Comparison of ENCODE assay signal across 8 cellular contexts in genomic region chr17:77320046-77320445, GRCh38.
DNase-seq lines count a peak whose midpoint lies in the region; ATAC-seq and TF ChIP-seq lines count a peak whose summit lies in the region.

No MANE protein-coding gene starts in this region.

- H2AFZ ChIP-seq in OCI-LY7 (ENCODE audit: low read length), result no peak overlapping the region

- H3K36me3 ChIP-seq in ES-I3 (ENCODE audit: insufficient read depth, low read length), result no peaks in the 10 kb centered on the region
- no peaks in the 10 kb centered on the region for H3K36me3 ChIP-seq in OCI-LY7 (ENCODE audit: insufficient read depth, low read length)
- no peaks in the 10 kb centered on the region for H3K36me3 ChIP-seq in esophagus squamous epithelium

- H3K27ac ChIP-seq in OCI-LY7 (ENCODE audit: low read depth, low read length, poor library complexity, severe bottlenecking) (no peak overlapping the region), esophagus squamous epithelium (peak overlapping the region; percentile 89 to 97 (median 93))

- TF ChIP-seq CTCF in OCI-LY7 (conservative IDR thresholded peaks at IDR 0.05; ENCODE audit: low read length), result no peak
- no peak for TF ChIP-seq CTCF in esophagus squamous epithelium (IDR thresholded peaks at IDR 0.05)
- TF ChIP-seq CTCF in retinal pigment epithelial cell (conservative IDR thresholded peaks at IDR 0.05; ENCODE audit: low read depth, low read length), result no peak
- no peak for TF ChIP-seq CTCF in GM13977 (IDR thresholded peaks at IDR 0.05; ENCODE audit: extremely low read depth, insufficient read depth, missing control alignments)

- H3K9ac ChIP-seq in ES-I3 (ENCODE audit: low read depth, low read length), result peak overlapping the region; percentile 27; the same call in 1 of the 2 replicates

- H3K4me3 ChIP-seq in OCI-LY7 (ENCODE audit: low read depth, low read length, poor library complexity, severe bottlenecking), result no peak overlapping the region
- H3K4me3 ChIP-seq in esophagus squamous epithelium, result peak overlapping the region; percentile 28 to 67 (median 52)
- H3K4me3 ChIP-seq in retinal pigment epithelial cell (ENCODE audit: low read length), result peak overlapping the region; percentile 6

- no peak for ATAC-seq in GM19023 (IDR thresholded peaks at IDR 0.05; ENCODE audit: unreplicated experiment)

- H3K9me2 ChIP-seq in OCI-LY7 (ENCODE audit: insufficient read depth, low read length), result no peaks in the 10 kb centered on the region

- no TSS peak for BruUV-seq in OCI-LY7 (replicated peaks; lab: Mats Ljungman, UMichigan)

- CTCF ChIA-PET in OCI-LY7 (lab: Charles Lee; ENCODE audit: unreplicated experiment), result no interaction called here

- no peaks in the 10 kb centered on the region for H4K20me1 ChIP-seq in OCI-LY7 (ENCODE audit: insufficient read depth, low read length)

- POLR2A ChIA-PET in OCI-LY7 (lab: Charles Lee), result no interaction called here

- 8 to 17% methylated on average over 16 of the region's 18 CpGs for WGBS in esophagus squamous epithelium, 2 donors

- peak in 1 of 4 donors; percentile 10 for TF ChIP-seq POLR2A in esophagus squamous epithelium (IDR thresholded peaks at IDR 0.05)

- H3K27me3 ChIP-seq in esophagus squamous epithelium, result no peaks in the 10 kb centered on the region

- H3K9me3 ChIP-seq in ES-I3 (ENCODE audit: control insufficient read depth, insufficient read depth, low read length) (no peaks in the 10 kb centered on the region), OCI-LY7 (ENCODE audit: low read length) (no peaks in the 10 kb centered on the region), esophagus squamous epithelium (no peaks in the 10 kb centered on the region)

- in situ Hi-C loops in GM13977 (cut with MboI; ENCODE audit: low pct_unique_long_range_greater_than_20kb, low sequenced_read_pairs, unreplicated experiment), result loop anchor here (10.0 kb wide), 1 partner anchor 175 kb away; no protein-coding TSS in a partner anchor

- peaks cover 22% of the 10 kb centered on the region; the same call in 1 of the 2 replicates for H3K79me2 ChIP-seq in OCI-LY7 (ENCODE audit: insufficient read depth, low read depth, low read length)

- DNase-seq in OCI-LY7 (ENCODE audit: low spot score), result no peak
- no peak for DNase-seq in esophagus squamous epithelium (lab: John Stamatoyannopoulos, UW)
- DNase-seq in retinal pigment epithelial cell (ENCODE audit: low read depth), result no peak
- DNase-seq in NK-92 (lab: John Stamatoyannopoulos, UW; ENCODE audit: unreplicated experiment), result no peak
- DNase-seq in GM13977 (ENCODE audit: low spot score), result no peak
- no peak for DNase-seq in activated CD4-positive, alpha-beta T cell treated with anti-CD3 and anti-CD28 coated beads for 4 hours

- H3K4me1 ChIP-seq in ES-I3 (ENCODE audit: insufficient read depth, low read length) (peaks cover 55% of the 10 kb centered on the region; the same call in 1 of the 2 replicates), OCI-LY7 (ENCODE audit: insufficient read depth, low read length, poor library complexity, severe bottlenecking) (peaks cover 76% of the 10 kb centered on the region), esophagus squamous epithelium (peaks cover 63 to 91% (median 71%) of the 10 kb centered on the region in 3 donors)

- intact Hi-C loops in OCI-LY7 (cut with micrococcal nuclease; ENCODE audit: unreplicated experiment), result loop anchor here (10.0 kb wide), 1 partner anchor 545 kb away; no protein-coding TSS in a partner anchor
- intact Hi-C loops in esophagus squamous epithelium (cut with DNase I), result loop anchor here (5.0 kb wide), 1 partner anchor 33 kb away; no protein-coding TSS in a partner anchor

- peak overlapping the region; percentile 57; the same call in 1 of the 2 replicates for H3K4me2 ChIP-seq in OCI-LY7 (ENCODE audit: low read length)
